1 cellular context compared by ENCODE assay signal in the genomic region with DNA sequence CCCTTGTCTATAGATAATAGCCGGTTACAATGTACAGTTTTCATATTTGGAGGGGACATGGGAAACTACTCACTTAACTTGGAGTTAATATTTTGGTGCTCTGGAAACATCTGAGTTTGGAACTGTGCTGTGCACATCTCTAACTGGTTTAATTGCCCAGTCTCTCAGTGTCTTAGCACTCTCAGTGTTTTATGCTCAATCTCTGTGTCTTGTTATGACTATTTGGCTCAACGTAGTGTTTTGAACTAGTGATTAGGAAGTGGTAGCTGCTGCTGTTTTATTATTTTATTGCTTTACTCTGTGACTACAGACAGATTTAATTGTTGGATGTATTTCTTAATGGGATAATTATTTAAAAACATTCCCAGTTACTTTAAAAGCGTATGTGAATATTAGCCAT.
TF ChIP-seq lines count a peak whose summit lies in the region.

No MANE protein-coding gene starts in this region.

TF ChIP-seq in K562, 482 proteins besides CTCF, POLR2A, EP300 and RAD21:
- TF ChIP-seq DIDO1 (tag; IDR thresholded peaks at IDR 0.05; ENCODE audit: low read depth), result no peak
- TF ChIP-seq RNF2 (IDR thresholded peaks at IDR 0.05), result no peak
- no peak for TF ChIP-seq TOE1 (IDR thresholded peaks at IDR 0.05; ENCODE audit: borderline replicate concordance)
- no peak for TF ChIP-seq TOE1 (CRISPR knock-in tag; IDR thresholded peaks at IDR 0.05; ENCODE audit: borderline replicate concordance, low read depth)
- no peak for TF ChIP-seq NR2C2 (CRISPR knock-in tag; IDR thresholded peaks at IDR 0.05)
- no peak for TF ChIP-seq NR2C2 (tag; IDR thresholded peaks at IDR 0.05)
- TF ChIP-seq PHB (CRISPR knock-in tag; IDR thresholded peaks at IDR 0.05), result no peak
- no peak for TF ChIP-seq EGR1 (conservative IDR thresholded peaks at IDR 0.05)
- no peak for TF ChIP-seq ZNF282 (CRISPR knock-in tag; IDR thresholded peaks at IDR 0.05)
- no peak for TF ChIP-seq FIP1L1 (IDR thresholded peaks at IDR 0.05; ENCODE audit: low read depth, low read length, poor library complexity, severe bottlenecking)
- no peak for TF ChIP-seq HSF4 (CRISPR knock-in tag; IDR thresholded peaks at IDR 0.05; ENCODE audit: borderline replicate concordance)
- no peak for TF ChIP-seq PTTG1 (tag; IDR thresholded peaks at IDR 0.05; ENCODE audit: low read depth)
- TF ChIP-seq KLF16 (IDR thresholded peaks at IDR 0.05), result no peak
- TF ChIP-seq ZNF197 (CRISPR knock-in tag; IDR thresholded peaks at IDR 0.05; ENCODE audit: low read depth), result no peak
- no peak for TF ChIP-seq POLR2G (IDR thresholded peaks at IDR 0.05; ENCODE audit: low read depth, low read length)
- TF ChIP-seq GTF2A2 (tag; IDR thresholded peaks at IDR 0.05), result no peak
- no peak for TF ChIP-seq ZNF12 (CRISPR knock-in tag; IDR thresholded peaks at IDR 0.05)
- TF ChIP-seq, protein P1, sequence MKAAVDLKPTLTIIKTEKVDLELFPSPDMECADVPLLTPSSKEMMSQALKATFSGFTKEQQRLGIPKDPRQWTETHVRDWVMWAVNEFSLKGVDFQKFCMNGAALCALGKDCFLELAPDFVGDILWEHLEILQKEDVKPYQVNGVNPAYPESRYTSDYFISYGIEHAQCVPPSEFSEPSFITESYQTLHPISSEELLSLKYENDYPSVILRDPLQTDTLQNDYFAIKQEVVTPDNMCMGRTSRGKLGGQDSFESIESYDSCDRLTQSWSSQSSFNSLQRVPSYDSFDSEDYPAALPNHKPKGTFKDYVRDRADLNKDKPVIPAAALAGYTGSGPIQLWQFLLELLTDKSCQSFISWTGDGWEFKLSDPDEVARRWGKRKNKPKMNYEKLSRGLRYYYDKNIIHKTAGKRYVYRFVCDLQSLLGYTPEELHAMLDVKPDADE (conservative IDR thresholded peaks at IDR 0.05; ENCODE audit: control insufficient read depth, low read depth, low read length), result no peak
- no peak for TF ChIP-seq ZNF3 (CRISPR knock-in tag; IDR thresholded peaks at IDR 0.05)
- TF ChIP-seq ZZZ3 (IDR thresholded peaks at IDR 0.05), result no peak
- TF ChIP-seq, protein P2, sequence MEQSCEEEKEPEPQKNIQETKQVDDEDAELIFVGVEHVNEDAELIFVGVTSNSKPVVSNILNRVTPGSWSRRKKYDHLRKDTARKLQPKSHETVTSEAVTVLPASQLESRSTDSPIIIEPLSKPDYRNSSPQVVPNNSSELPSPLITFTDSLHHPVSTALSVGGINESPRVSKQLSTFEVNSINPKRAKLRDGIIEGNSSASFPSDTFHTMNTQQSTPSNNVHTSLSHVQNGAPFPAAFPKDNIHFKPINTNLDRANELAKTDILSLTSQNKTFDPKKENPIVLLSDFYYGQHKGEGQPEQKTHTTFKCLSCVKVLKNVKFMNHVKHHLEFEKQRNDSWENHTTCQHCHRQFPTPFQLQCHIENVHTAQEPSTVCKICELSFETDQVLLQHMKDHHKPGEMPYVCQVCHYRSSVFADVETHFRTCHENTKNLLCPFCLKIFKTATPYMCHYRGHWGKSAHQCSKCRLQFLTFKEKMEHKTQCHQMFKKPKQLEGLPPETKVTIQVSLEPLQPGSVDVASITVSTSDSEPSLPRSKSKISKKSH (CRISPR knock-in tag; IDR thresholded peaks at IDR 0.05), result no peak
TF ChIP-seq in K562: peak in this region for 0.
